In genomic region chr4:118834960-118835895, GRCh38 we compare ENCODE assay signal across 8 cellular contexts. TPM values are rescaled to one million over a fixed set of nuclear protein-coding genes. Genes with fewer than 3 reads are reported as not detected.
DNase-seq lines count a peak whose midpoint lies in the region; ATAC-seq and TF ChIP-seq lines count a peak whose summit lies in the region.

No MANE protein-coding gene starts in this region.

- H3K36me3 Mint-ChIP-seq in naive thymus-derived CD4-positive, alpha-beta T cell = peaks cover 7 to 18% (median 13%) of the 10 kb centered on the region in 5 donors

- H3K4me3 Mint-ChIP-seq in naive thymus-derived CD4-positive, alpha-beta T cell = peak overlapping the region; percentile 87 to 100 (median 99)

- DNase-seq in CMK (ENCODE audit: low read depth) (peak; percentile 54), fibroblast of peridontal ligament (ENCODE audit: extremely low read depth) (peak; percentile 89), stromal cell of bone marrow (ENCODE audit: low read depth) (peak; percentile 89)
- peak; percentile 7 to 16 for DNase-seq in activated T-helper 1 cell treated with anti-CD3 and anti-CD28 coated beads, Interleukin-2, amount 50 U/mL, for 16 hours (ENCODE audit: low read depth in 1 of 2, low spot score in 1 of 2)
- peak; percentile 17 to 43 (median 35) for DNase-seq in naive thymus-derived CD4-positive, alpha-beta T cell

- CTCF ChIA-PET in naive thymus-derived CD4-positive, alpha-beta T cell (lab: Charles Lee) = interaction anchor here (0.8 kb wide), 1 partner anchor 1235 kb away, joined by 3 read pairs; no protein-coding TSS in a partner anchor

- peak overlapping the region; percentile 87 for H3K27ac ChIP-seq in naive thymus-derived CD4-positive, alpha-beta T cell (ENCODE audit: low read depth, low read length)

- no peaks in the 10 kb centered on the region for H3K9me3 Mint-ChIP-seq in naive thymus-derived CD4-positive, alpha-beta T cell

- peaks cover 0 to 4% (median 0%) of the 10 kb centered on the region in 3 experiments for H3K36me3 ChIP-seq in naive thymus-derived CD4-positive, alpha-beta T cell (ENCODE audit: control insufficient read depth in 2 of 3, insufficient read depth in 3 of 3, low read length in 3 of 3)

- intact Hi-C loops in naive thymus-derived CD4-positive, alpha-beta T cell (cut with micrococcal nuclease) = loop anchor here (1.0 to 10.0 kb wide), 12 partner anchors 8 to 617 kb away; partner anchors contain the start of genes METTL14 (in 1 of the 2) and SYNPO2 (in 1 of the 2)

- H3K4me1 ChIP-seq in naive thymus-derived CD4-positive, alpha-beta T cell (ENCODE audit: control insufficient read depth in 2 of 2, insufficient read depth in 2 of 2, low read length in 2 of 2) = peaks cover 0 to 5% of the 10 kb centered on the region in 2 donors

- no peaks in the 10 kb centered on the region for H3K9me3 ChIP-seq in naive thymus-derived CD4-positive, alpha-beta T cell (ENCODE audit: control insufficient read depth in 2 of 3, low read length in 3 of 3)

- POLR2A ChIA-PET in naive thymus-derived CD4-positive, alpha-beta T cell (lab: Charles Lee) = interaction anchor here (1.1 to 2.0 kb wide), 3 partner anchors 15 to 464 kb away, joined by 3 to 6 read pairs (median 4); no protein-coding TSS in a partner anchor

- peak overlapping the region; percentile 91 for H3K4me3 ChIP-seq in naive thymus-derived CD4-positive, alpha-beta T cell (ENCODE audit: low read length)

- peak overlapping the region; percentile 76 to 98 (median 92) for H3K27ac Mint-ChIP-seq in naive thymus-derived CD4-positive, alpha-beta T cell

- ATAC-seq in GM19328 (IDR thresholded peaks at IDR 0.05; ENCODE audit: unreplicated experiment) (peak; percentile 53), HG03439 (IDR thresholded peaks at IDR 0.05; ENCODE audit: unreplicated experiment) (peak; percentile 72)
- peak; percentile 66 for ATAC-seq in naive thymus-derived CD4-positive, alpha-beta T cell

- H3K27me3 Mint-ChIP-seq in naive thymus-derived CD4-positive, alpha-beta T cell = peaks cover 0 to 4% (median 0%) of the 10 kb centered on the region in 5 donors

- peaks cover 18 to 33% (median 22%) of the 10 kb centered on the region in 7 donors for H3K4me1 Mint-ChIP-seq in naive thymus-derived CD4-positive, alpha-beta T cell

- H3K27me3 ChIP-seq in naive thymus-derived CD4-positive, alpha-beta T cell (ENCODE audit: control insufficient read depth in 2 of 2, insufficient read depth in 2 of 2, low read length in 2 of 2) = no peaks in the 10 kb centered on the region

TF ChIP-seq in PFSK-1, 5 proteins besides CTCF, POLR2A, EP300 and RAD21:
- TF ChIP-seq POLR2AphosphoS5 (IDR thresholded peaks at IDR 0.05; ENCODE audit: low read depth, low read length) (0 out of 2 replicates have a peak, but pooled peaks have one; percentile 18), FOXP2 (optimal IDR thresholded peaks at IDR 0.05; ENCODE audit: borderline replicate concordance, extremely low read depth, extremely low read length, insufficient read depth) (no peak), TAF1 (IDR thresholded peaks at IDR 0.05; ENCODE audit: borderline replicate concordance, insufficient read depth, low read length) (peak; percentile 24; the same call in 1 of the 2 replicates), REST (IDR thresholded peaks at IDR 0.05; ENCODE audit: insufficient read depth in 1 of 2, low read depth in 2 of 2, low read length in 2 of 2) (no peak), SIN3A (IDR thresholded peaks at IDR 0.05; ENCODE audit: borderline replicate concordance, insufficient read depth, low read length) (peak; percentile 62; the same call in 1 of the 2 replicates)

RNA-seq across cellular contexts. Expression of gene SEC24D, which starts 0.7 kb away (rescaled TPM):
- 18.7 TPM for polyA plus RNA-seq in PFSK-1 (2012; ENCODE audit: insufficient read length, low read depth)
- 10 to 100 TPM; 11.5 to 59.2 (median 16.4) TPM for total RNA-seq in naive thymus-derived CD4-positive, alpha-beta T cell
- 10 to 100 TPM; 11.5 to 18.7 TPM for polyA plus RNA-seq in naive thymus-derived CD4-positive, alpha-beta T cell

RNA-seq across cellular contexts. Expression of gene SYNPO2, which starts 53.4 kb away (rescaled TPM):
- not detected for polyA plus RNA-seq in PFSK-1 (2012; ENCODE audit: insufficient read length, low read depth)
- total RNA-seq in naive thymus-derived CD4-positive, alpha-beta T cell = 1 to 10 TPM in 2 of 5 experiments, under 1 TPM in 3; 0.61 to 1.1 (median 0.93) TPM
- polyA plus RNA-seq in naive thymus-derived CD4-positive, alpha-beta T cell = under 1 TPM; 0.08 to 0.21 TPM

Comparison
In these comparisons a context has a peak if more than half of its experiments do, and no peak if none do; other contexts are left out.
1. Peak in every context shown above with its lines: DNase-seq, ATAC-seq, H3K4me3 ChIP-seq and H3K27ac ChIP-seq.
2. DNase-seq: peak in every context shown above with its lines; median percentile 89 in fibroblast of peridontal ligament; 89 in stromal cell of bone marrow; 54 in CMK; 35 in naive thymus-derived CD4-positive, alpha-beta T cell; 12 in activated T-helper 1 cell treated with anti-CD3 and anti-CD28 coated beads, Interleukin-2, amount 50 U/mL, for 16 hours.